In the genomic region with DNA sequence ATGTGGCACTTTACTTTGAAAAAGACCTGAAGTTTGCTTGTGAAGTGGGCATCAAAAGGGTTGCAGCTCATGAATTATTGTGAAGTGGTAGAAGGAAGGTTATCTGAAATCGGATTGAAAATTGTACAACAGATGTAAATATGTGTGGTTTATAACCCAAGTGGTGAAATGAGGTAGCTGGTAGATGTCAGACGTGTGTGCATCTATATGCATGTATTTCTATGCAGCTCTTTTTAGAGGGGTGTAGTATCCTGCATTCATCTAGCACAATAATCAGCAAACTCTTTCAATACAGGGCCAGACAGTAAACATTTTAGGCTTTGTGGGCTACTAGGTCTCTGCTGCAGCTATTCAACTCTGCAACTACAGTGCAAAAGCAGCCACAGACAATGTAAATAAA, we compare ENCODE assay signal across 1 cellular context.
TF ChIP-seq lines count a peak whose summit lies in the region.

No MANE protein-coding gene starts in this region.

TF ChIP-seq in GM12878, 131 proteins besides CTCF, POLR2A, EP300 and RAD21 (continued from another document):
- TF ChIP-seq, protein P1, sequence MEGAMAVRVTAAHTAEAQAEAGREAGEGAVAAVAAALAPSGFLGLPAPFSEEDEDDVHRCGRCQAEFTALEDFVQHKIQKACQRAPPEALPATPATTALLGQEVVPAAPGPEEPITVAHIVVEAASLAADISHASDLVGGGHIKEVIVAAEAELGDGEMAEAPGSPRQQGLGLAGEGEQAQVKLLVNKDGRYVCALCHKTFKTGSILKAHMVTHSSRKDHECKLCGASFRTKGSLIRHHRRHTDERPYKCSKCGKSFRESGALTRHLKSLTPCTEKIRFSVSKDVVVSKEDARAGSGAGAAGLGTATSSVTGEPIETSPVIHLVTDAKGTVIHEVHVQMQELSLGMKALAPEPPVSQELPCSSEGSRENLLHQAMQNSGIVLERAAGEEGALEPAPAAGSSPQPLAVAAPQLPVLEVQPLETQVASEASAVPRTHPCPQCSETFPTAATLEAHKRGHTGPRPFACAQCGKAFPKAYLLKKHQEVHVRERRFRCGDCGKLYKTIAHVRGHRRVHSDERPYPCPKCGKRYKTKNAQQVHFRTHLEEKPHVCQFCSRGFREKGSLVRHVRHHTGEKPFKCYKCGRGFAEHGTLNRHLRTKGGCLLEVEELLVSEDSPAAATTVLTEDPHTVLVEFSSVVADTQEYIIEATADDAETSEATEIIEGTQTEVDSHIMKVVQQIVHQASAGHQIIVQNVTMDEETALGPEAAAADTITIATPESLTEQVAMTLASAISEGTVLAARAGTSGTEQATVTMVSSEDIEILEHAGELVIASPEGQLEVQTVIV (IDR thresholded peaks at IDR 0.05; ENCODE audit: borderline replicate concordance, partially characterized antibody), result no peak
- TF ChIP-seq FOS (IDR thresholded peaks at IDR 0.05; ENCODE audit: borderline replicate concordance, extremely low read depth, insufficient read length) (no peak), WRNIP1 (IDR thresholded peaks at IDR 0.05; ENCODE audit: borderline replicate concordance, low read depth, low read length) (no peak), CBFB (IDR thresholded peaks at IDR 0.05; ENCODE audit: low read depth) (no peak), NRF1 (conservative IDR thresholded peaks at IDR 0.05; ENCODE audit: low read depth, low read length) (no peak), TARDBP (IDR thresholded peaks at IDR 0.05; ENCODE audit: borderline replicate concordance) (no peak)
